Comparison of ENCODE assay signal across 1 cellular context in genomic region chr11:71245601-71246391, GRCh38.
TF ChIP-seq lines count a peak whose summit lies in the region.

No MANE protein-coding gene starts in this region.

TF ChIP-seq in IMR-90, 13 proteins besides CTCF, POLR2A, EP300 and RAD21:
- TF ChIP-seq SMC3 (IDR thresholded peaks at IDR 0.05; ENCODE audit: low read depth, low read length) (no peak), RFX5 (IDR thresholded peaks at IDR 0.05; ENCODE audit: low read depth, low read length) (no peak), ELK1 (IDR thresholded peaks at IDR 0.05; ENCODE audit: borderline replicate concordance, low read depth, low read length) (no peak), MAZ (IDR thresholded peaks at IDR 0.05; ENCODE audit: borderline replicate concordance, low read depth, low read length) (no peak), BHLHE40 (IDR thresholded peaks at IDR 0.05; ENCODE audit: low read depth, low read length) (no peak), CEBPB (IDR thresholded peaks at IDR 0.05; ENCODE audit: low read depth, low read length) (no peak), USF2 (IDR thresholded peaks at IDR 0.05; ENCODE audit: low read depth, low read length) (no peak), RCOR1 (IDR thresholded peaks at IDR 0.05; ENCODE audit: insufficient replicate concordance, low read length) (no peak), MXI1 (IDR thresholded peaks at IDR 0.05; ENCODE audit: borderline replicate concordance, low read depth, low read length) (no peak), MAFK (IDR thresholded peaks at IDR 0.05; ENCODE audit: low read depth, low read length) (no peak), CHD1 (IDR thresholded peaks at IDR 0.05; ENCODE audit: low read depth, low read length) (no peak), FOS (IDR thresholded peaks at IDR 0.05; ENCODE audit: low read depth, low read length) (no peak), NFE2L2 (IDR thresholded peaks at IDR 0.05; ENCODE audit: low read depth, low read length) (no peak)
